ENCODE assay signal across 10 cellular contexts in genomic region chr11:1760351-1761109, GRCh38. TPM values are rescaled to one million over a fixed set of nuclear protein-coding genes. Genes with fewer than 3 reads are reported as not detected.
DNase-seq lines count a peak whose midpoint lies in the region; ATAC-seq, FAIRE-seq and TF ChIP-seq lines count a peak whose summit lies in the region.
"Had no signal": no experiment of that assay in that cellular context is flagged by ENCODE, and none has a peak within 500 bp of the region (broad histone marks: within the 10 kb centered on the region; RNA-seq: fewer than 3 reads in every experiment).

No MANE protein-coding gene starts in this region.

- no peak for FAIRE-seq in GM12878 (lab: Jason Lieb, UNC)

- POLR2A ChIA-PET in GM12878 (lab: Charles Lee): no interaction called here

- H3K27ac ChIP-seq in GM12878 (ENCODE audit: control insufficient read depth, insufficient read depth): no peak overlapping the region

- no peaks in the 10 kb centered on the region for H3K36me3 ChIP-seq in GM12878 (ENCODE audit: control insufficient read depth in 2 of 2, insufficient read depth in 2 of 2, low read length in 1 of 2)

- SMC1A ChIA-PET in GM12878 (lab: Charles Lee; ENCODE audit: uncharacterized antibody, unreplicated experiment): no interaction called here

- peak; percentile 79 for DNase-seq in EH (ENCODE audit: low read depth)
- DNase-seq in GM12878 (ENCODE audit: low read depth, low spot score): no peak
- peak; percentile 74 to 80 for DNase-seq in hippocampal formation (lab: John Stamatoyannopoulos, UW)
- DNase-seq in sciatic nerve (ENCODE audit: low spot score): peak; percentile 91
- DNase-seq in DMS 273 (lab: John Stamatoyannopoulos, UW; ENCODE audit: unreplicated experiment): no peak
- no peak for DNase-seq in activated CD4-positive, CD25-positive, alpha-beta regulatory T cell (lab: John Stamatoyannopoulos, UW)
- no peak for DNase-seq in mesothelial cell of epicardium (ENCODE audit: low spot score in 2 of 2, unreplicated experiment in 2 of 2)
- DNase-seq: activated B cell treated with CpG ODN at 0.5 μM for 24 hours had no signal

- H3K4me1 ChIP-seq in GM12878 (ENCODE audit: control insufficient read depth, insufficient read depth, low read length): peaks cover 12% of the 10 kb centered on the region

- intact Hi-C loops in GM12878 (cut with micrococcal nuclease; ENCODE audit: unreplicated experiment): no loop called here
- intact Hi-C loops in sciatic nerve (cut with DNase I): loop anchor here (2.0 kb wide), 1 partner anchor 14 kb away; no protein-coding TSS in a partner anchor

- H3K4me3 Mint-ChIP-seq in mesothelial cell of epicardium: no peak overlapping the region
- H3K4me3 Mint-ChIP-seq: activated B cell treated with CpG ODN at 0.5 μM for 24 hours; stimulated activated naive CD8-positive, alpha-beta T cell treated with anti-CD3 and anti-CD28 coated beads, Interleukin-15, Interleukin-2, amounts not matched to agents 100 ng/mL and 50 ng/mL, for 24 hours had no signal

- no peaks in the 10 kb centered on the region for H3K9me3 Mint-ChIP-seq in mesothelial cell of epicardium
- H3K9me3 Mint-ChIP-seq: activated B cell treated with CpG ODN at 0.5 μM for 24 hours; stimulated activated naive CD8-positive, alpha-beta T cell treated with anti-CD3 and anti-CD28 coated beads, Interleukin-15, Interleukin-2, amounts not matched to agents 100 ng/mL and 50 ng/mL, for 24 hours had no signal

- CTCF ChIA-PET in GM12878 (lab: Yijun Ruan, JAX): interaction anchor here (1.3 kb wide), 1 partner anchor 67 kb away, joined by 3 read pairs; no protein-coding TSS in a partner anchor

- no peaks in the 10 kb centered on the region; the same call in 1 of the 2 replicates for H4K20me1 ChIP-seq in GM12878 (ENCODE audit: control insufficient read depth, insufficient read depth)

- H3K4me2 ChIP-seq in GM12878 (ENCODE audit: control insufficient read depth, insufficient read depth): no peak overlapping the region

- no peaks in the 10 kb centered on the region for H3K27me3 Mint-ChIP-seq in mesothelial cell of epicardium (ENCODE audit: low read depth)
- H3K27me3 Mint-ChIP-seq: activated B cell treated with CpG ODN at 0.5 μM for 24 hours; stimulated activated naive CD8-positive, alpha-beta T cell treated with anti-CD3 and anti-CD28 coated beads, Interleukin-15, Interleukin-2, amounts not matched to agents 100 ng/mL and 50 ng/mL, for 24 hours had no signal

- RAD21 ChIA-PET in GM12878 (lab: Charles Lee; ENCODE audit: unreplicated experiment): no interaction called here

- TF ChIP-seq CTCF in GM12878 (IDR thresholded peaks at IDR 0.05 in 2 of 3, conservative IDR thresholded peaks at IDR 0.05 in 1 of 3; ENCODE audit: control insufficient read depth in 2 of 3, extremely low read depth in 1 of 3, insufficient read depth in 1 of 3, low read depth in 3 of 3, low read length in 3 of 3) (no peak), mesothelial cell of epicardium (IDR thresholded peaks at IDR 0.05; ENCODE audit: unreplicated experiment) (no peak)

- H3K9ac ChIP-seq in GM12878 (ENCODE audit: control insufficient read depth, insufficient read depth, low read length): no peak overlapping the region

- peaks cover 11% of the 10 kb centered on the region for H3K4me1 Mint-ChIP-seq in mesothelial cell of epicardium

- no peak for TF ChIP-seq RAD21 in GM12878 (IDR thresholded peaks at IDR 0.05; ENCODE audit: insufficient read depth, low read depth, low read length)

- ATAC-seq in GM12878 (no peak), sciatic nerve (peak; percentile 82), HG03196 (IDR thresholded peaks at IDR 0.05; ENCODE audit: unreplicated experiment) (no peak)

- H3K9me3 ChIP-seq in GM12878 (replicated peaks; ENCODE audit: control insufficient read depth, insufficient read depth, low read length): no peaks in the 10 kb centered on the region

- no peak overlapping the region for H2AFZ ChIP-seq in GM12878 (ENCODE audit: control insufficient read depth, low read depth, low read length)

- TF ChIP-seq POLR2A in GM12878 (IDR thresholded peaks at IDR 0.05; ENCODE audit: low read depth, low read length): no peak

- H3K27ac Mint-ChIP-seq in mesothelial cell of epicardium: no peak overlapping the region
- H3K27ac Mint-ChIP-seq: activated B cell treated with CpG ODN at 0.5 μM for 24 hours; stimulated activated naive CD8-positive, alpha-beta T cell treated with anti-CD3 and anti-CD28 coated beads, Interleukin-15, Interleukin-2, amounts not matched to agents 100 ng/mL and 50 ng/mL, for 24 hours had no signal

- H3K27me3 ChIP-seq in GM12878 (replicated peaks in 1 of 2; ENCODE audit: control insufficient read depth in 2 of 2, insufficient read depth in 2 of 2, low read length in 1 of 2): no peaks in the 10 kb centered on the region

- H3K4me3 ChIP-seq in GM12878: no peak overlapping the region

- H3K36me3 Mint-ChIP-seq in mesothelial cell of epicardium: peaks cover 3% of the 10 kb centered on the region

- BruUV-seq in GM12878 (replicated peaks; lab: Mats Ljungman, UMichigan): no TSS peak

- in situ Hi-C loops in GM12878 (cut with MboI): no loop called here

- TF ChIP-seq EP300 in GM12878 (IDR thresholded peaks at IDR 0.05; ENCODE audit: borderline replicate concordance in 1 of 2, control insufficient read depth in 1 of 2, low read depth in 2 of 2, low read length in 2 of 2): no peak

- 86% methylated on average over 23 of the region's 23 CpGs for WGBS in GM12878 (ENCODE audit: insufficient coverage, insufficient replicate concordance, low lambda C conversion rate, missing lambda C conversion rate)

- H3K79me2 ChIP-seq in GM12878 (ENCODE audit: control insufficient read depth, insufficient read depth, low read length): peaks cover 2% of the 10 kb centered on the region

TF ChIP-seq in GM12878, 131 proteins besides CTCF, POLR2A, EP300 and RAD21 (continues in another document):
- TF ChIP-seq, protein P1, sequence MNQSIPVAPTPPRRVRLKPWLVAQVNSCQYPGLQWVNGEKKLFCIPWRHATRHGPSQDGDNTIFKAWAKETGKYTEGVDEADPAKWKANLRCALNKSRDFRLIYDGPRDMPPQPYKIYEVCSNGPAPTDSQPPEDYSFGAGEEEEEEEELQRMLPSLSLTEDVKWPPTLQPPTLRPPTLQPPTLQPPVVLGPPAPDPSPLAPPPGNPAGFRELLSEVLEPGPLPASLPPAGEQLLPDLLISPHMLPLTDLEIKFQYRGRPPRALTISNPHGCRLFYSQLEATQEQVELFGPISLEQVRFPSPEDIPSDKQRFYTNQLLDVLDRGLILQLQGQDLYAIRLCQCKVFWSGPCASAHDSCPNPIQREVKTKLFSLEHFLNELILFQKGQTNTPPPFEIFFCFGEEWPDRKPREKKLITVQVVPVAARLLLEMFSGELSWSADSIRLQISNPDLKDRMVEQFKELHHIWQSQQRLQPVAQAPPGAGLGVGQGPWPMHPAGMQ (IDR thresholded peaks at IDR 0.05; ENCODE audit: borderline replicate concordance): no peak

RNA-seq across cellular contexts. Expression of gene CTSD, which starts 3.2 kb away (rescaled TPM):
- total RNA-seq in GM12878 (2013; cell fraction: nucleolus; rRNA removed): 28.3 and 31.2 TPM in 2 replicates
- 29.3 and 38.6 TPM in 2 replicates for total RNA-seq in GM12878 (2014; rRNA removed)
- total RNA-seq in GM12878 (2014; rRNA removed; fragmentation: Illumina TruSeq; extraction: Trizol): 10.3 and 13.3 TPM in 2 replicates
- total RNA-seq in GM12878 (2021): 49.8 and 51.9 TPM in 2 replicates
- polyA plus RNA-seq in GM12878 (2011; ENCODE audit: low read depth): 21.7 TPM
- 4.4 and 16.4 TPM in 2 replicates for polyA plus RNA-seq in GM12878 (2011; rRNA removed)
- 27.6 and 27.9 TPM in 2 replicates for polyA plus RNA-seq in GM12878 (2011; cell fraction: cytosol; rRNA removed)
- polyA plus RNA-seq in GM12878 (2011; cell fraction: nucleus; rRNA removed): 31.4 and 38.8 TPM in 2 replicates
- 32.1 and 38.5 TPM in 2 replicates for polyA plus RNA-seq in GM12878 (2012)
- 1.9 and 22.0 TPM in 2 replicates for polyA plus RNA-seq in GM12878 (2014; fragmentation: Illumina TruSeq; extraction: Trizol)
- 1 to 10 TPM in 1 of 2 experiments, under 1 TPM in 1; 0.42 to 3.4 TPM for polyA plus RNA-seq in GM12878 (2014; fragmentation: Nextera tagmentation; extraction: Ambion mirVana)
- polyA plus RNA-seq in GM12878 (2014; rRNA removed): 27.9 and 35.8 TPM in 2 replicates
- 10 to 100 TPM; 43.4 to 54.6 TPM for polyA plus RNA-seq in GM12878 (2016; fragmentation: Nextera tagmentation; extraction: Ambion mirVana)
- polyA minus RNA-seq in GM12878 (2011; rRNA and poly(A)+ RNA removed): 17.6 and 42.1 TPM in 2 replicates
- 19.3 and 22.7 TPM in 2 replicates for polyA minus RNA-seq in GM12878 (2011; cell fraction: cytosol; rRNA and poly(A)+ RNA removed)
- 8.3 and 11.8 TPM in 2 replicates for polyA minus RNA-seq in GM12878 (2011; cell fraction: nucleus; rRNA and poly(A)+ RNA removed)
- total RNA-seq in sciatic nerve: 554 TPM
- 139 to 142 TPM (median 140 TPM) in 3 replicates for total RNA-seq in mesothelial cell of epicardium

RNA-seq across cellular contexts. Expression of gene IFITM10, which starts 10.1 kb away (rescaled TPM):
- total RNA-seq in GM12878 (2013; cell fraction: nucleolus; rRNA removed): 0.42 TPM in 1 of 2 replicates, not detected in the other
- total RNA-seq in GM12878 (2014; rRNA removed): 0.16 TPM in 1 of 2 replicates, not detected in the other
- total RNA-seq in GM12878 (2014; rRNA removed; fragmentation: Illumina TruSeq; extraction: Trizol): not detected in 2 replicates
- not detected in 2 replicates for total RNA-seq in GM12878 (2021)
- polyA plus RNA-seq in GM12878 (2011; ENCODE audit: low read depth): 0.05 TPM
- not detected in 2 replicates for polyA plus RNA-seq in GM12878 (2011; rRNA removed)
- polyA plus RNA-seq in GM12878 (2011; cell fraction: cytosol; rRNA removed): not detected in 2 replicates
- polyA plus RNA-seq in GM12878 (2011; cell fraction: nucleus; rRNA removed): 0.13 TPM in 1 of 2 replicates, not detected in the other
- polyA plus RNA-seq in GM12878 (2012): 0.13 and 0.41 TPM in 2 replicates
- not detected in 2 replicates for polyA plus RNA-seq in GM12878 (2014; fragmentation: Illumina TruSeq; extraction: Trizol)
- not detected for polyA plus RNA-seq in GM12878 (2014; fragmentation: Nextera tagmentation; extraction: Ambion mirVana)
- polyA plus RNA-seq in GM12878 (2014; rRNA removed): 0.10 and 0.27 TPM in 2 replicates
- under 1 TPM in 1 of 2 experiments, not detected in 1; 0.04 TPM for polyA plus RNA-seq in GM12878 (2016; fragmentation: Nextera tagmentation; extraction: Ambion mirVana)
- polyA minus RNA-seq in GM12878 (2011; rRNA and poly(A)+ RNA removed): not detected in 2 replicates
- polyA minus RNA-seq in GM12878 (2011; cell fraction: cytosol; rRNA and poly(A)+ RNA removed): not detected in 2 replicates
- polyA minus RNA-seq in GM12878 (2011; cell fraction: nucleus; rRNA and poly(A)+ RNA removed): 0.38 TPM in 1 of 2 replicates, not detected in the other
- total RNA-seq in sciatic nerve: 3.4 TPM
- 2.2 to 2.8 TPM (median 2.7 TPM) in 3 replicates for total RNA-seq in mesothelial cell of epicardium
- total RNA-seq: activated B cell treated with CpG ODN at 0.5 μM for 24 hours had no signal

Comparison
In these comparisons a context has a peak if more than half of its experiments do, and no peak if none do; other contexts are left out.
1. DNase-seq: peak in EH (single experiment), hippocampal formation (2 of 2) and sciatic nerve (single experiment); none in GM12878 (single experiment), DMS 273 (single experiment), activated CD4-positive, CD25-positive, alpha-beta regulatory T cell (0 of 4) and mesothelial cell of epicardium (0 of 2).